ENCODE assay signal across 10 cellular contexts in the genomic region with DNA sequence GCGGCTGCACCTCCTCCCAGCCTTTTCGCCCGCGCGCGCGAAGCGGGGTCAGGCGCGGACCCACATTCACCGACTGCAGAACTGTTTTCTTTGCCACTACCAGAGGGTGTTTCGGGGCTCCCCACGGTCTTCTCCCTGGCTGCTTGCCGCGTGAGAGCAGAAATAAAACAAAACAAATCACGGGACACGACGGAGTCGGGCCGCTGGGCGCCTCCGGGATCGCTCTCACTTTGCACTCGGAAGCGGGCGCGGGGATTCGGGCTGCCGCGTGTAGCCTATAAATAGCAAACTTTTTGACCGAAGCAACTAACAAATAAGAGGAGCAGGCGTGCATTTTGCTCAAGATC.
DNase-seq lines count a peak whose midpoint lies in the region; ATAC-seq and TF ChIP-seq lines count a peak whose summit lies in the region.
"Had no signal": no experiment of that assay in that cellular context is flagged by ENCODE, and none has a peak within 500 bp of the region (broad histone marks: within the 10 kb centered on the region; RNA-seq: fewer than 3 reads in every experiment).

No MANE protein-coding gene starts in this region.

- H3K4me3 ChIP-seq in breast epithelium (peak overlapping the region; percentile 28 to 65 (median 57)), liver (ENCODE audit: low read depth in 1 of 3, low read length in 3 of 3) (peak overlapping the region in 2 of 3 donors; percentile 54 to 57), vagina (peak overlapping the region; percentile 16 to 49)

- peak overlapping the region; percentile 47 to 67 for H3K4me3 Mint-ChIP-seq in activated T-cell treated with anti-CD3 and anti-CD28 coated beads, Interleukin-2, amount 50 U/mL, for 72 hours

- H3K9me3 Mint-ChIP-seq in activated T-cell treated with anti-CD3 and anti-CD28 coated beads, Interleukin-2, amount 50 U/mL, for 72 hours: no peaks in the 10 kb centered on the region

- H3K36me3 ChIP-seq in breast epithelium (no peaks in the 10 kb centered on the region), liver (ENCODE audit: control insufficient read depth in 4 of 4, insufficient read depth in 3 of 4, low read depth in 1 of 4, low read length in 3 of 4) (peaks cover 0 to 1% (median 0%) of the 10 kb centered on the region in 4 donors), vagina (no peaks in the 10 kb centered on the region)

- H3K4me1 ChIP-seq in breast epithelium: no peaks in the 10 kb centered on the region
- H3K4me1 ChIP-seq in liver (ENCODE audit: control insufficient read depth in 4 of 4, insufficient read depth in 4 of 4, low read length in 3 of 4): peaks cover 0 to 29% (median 25%) of the 10 kb centered on the region in 4 donors
- no peaks in the 10 kb centered on the region for H3K4me1 ChIP-seq in vagina

- peaks cover 4 to 6% of the 10 kb centered on the region in 2 donors for H3K36me3 Mint-ChIP-seq in activated T-cell treated with anti-CD3 and anti-CD28 coated beads, Interleukin-2, amount 50 U/mL, for 72 hours (ENCODE audit: insufficient read depth in 2 of 2)

- no peak overlapping the region for H3K27ac ChIP-seq in breast epithelium
- H3K27ac ChIP-seq in liver (ENCODE audit: low read depth in 1 of 2, low read length in 2 of 2): no peak overlapping the region
- no peak overlapping the region for H3K27ac ChIP-seq in vagina
- H3K27ac ChIP-seq: HL-60 had no signal

- H3K27me3 ChIP-seq in breast epithelium (peaks cover 0 to 36% of the 10 kb centered on the region in 2 donors), liver (ENCODE audit: control insufficient read depth in 4 of 4, insufficient read depth in 4 of 4, low read length in 3 of 4) (peaks cover 8 to 25% (median 16%) of the 10 kb centered on the region in 4 donors), vagina (no peaks in the 10 kb centered on the region)

- TF ChIP-seq CTCF in breast epithelium (IDR thresholded peaks at IDR 0.05): no peak
- no peak for TF ChIP-seq CTCF in liver (IDR thresholded peaks at IDR 0.05; ENCODE audit: low read depth, low read length, missing input control)
- TF ChIP-seq CTCF in vagina (IDR thresholded peaks at IDR 0.05): no peak

- peaks cover 75% of the 10 kb centered on the region for H3K27me3 Mint-ChIP-seq in activated T-cell treated with anti-CD3 and anti-CD28 coated beads, Interleukin-2, amount 50 U/mL, for 72 hours (ENCODE audit: low read depth)

- no peak for ATAC-seq in activated T-cell treated with anti-CD3 and anti-CD28 coated beads, Interleukin-2, amount 50 U/mL, for 72 hours (replicated peaks in 1 of 2)
- no peak for ATAC-seq in left lobe of liver
- no peak for ATAC-seq in GM21717 (IDR thresholded peaks at IDR 0.05; ENCODE audit: unreplicated experiment)
- ATAC-seq in GM18909 (IDR thresholded peaks at IDR 0.05; ENCODE audit: poor library complexity, unreplicated experiment): no peak

- no peak overlapping the region for H3K27ac Mint-ChIP-seq in activated T-cell treated with anti-CD3 and anti-CD28 coated beads, Interleukin-2, amount 50 U/mL, for 72 hours

- DNase-seq in activated T-cell treated with anti-CD3 and anti-CD28 coated beads, Interleukin-2, amount 50 U/mL, for 72 hours: no peak
- DNase-seq in activated T-cell treated with anti-CD3 and anti-CD28 coated beads, Interleukin-2, amount 50 U/mL, for 1 hour: no peak
- DNase-seq in breast epithelium (ENCODE audit: low spot score in 2 of 2) (no peak), vagina (ENCODE audit: extremely low spot score in 2 of 2) (no peak), left lobe of liver (ENCODE audit: low spot score) (no peak)
- DNase-seq: GDM1 had no signal

- intact Hi-C loops in breast epithelium (cut with DNase I; ENCODE audit: low total_unique reads) (no loop called here), vagina (cut with DNase I) (no loop called here)

- WGBS in liver: 2% methylated on average over 32 of the region's 32 CpGs

- H3K4me1 Mint-ChIP-seq in activated T-cell treated with anti-CD3 and anti-CD28 coated beads, Interleukin-2, amount 50 U/mL, for 72 hours (ENCODE audit: low read depth): peaks cover 13% of the 10 kb centered on the region

- TF ChIP-seq POLR2A in breast epithelium (IDR thresholded peaks at IDR 0.05) (no peak), vagina (IDR thresholded peaks at IDR 0.05) (no peak)

- H3K9me3 ChIP-seq in breast epithelium: no peaks in the 10 kb centered on the region
- H3K9me3 ChIP-seq in liver (ENCODE audit: control insufficient read depth in 4 of 4, low read length in 3 of 4): no peaks in the 10 kb centered on the region
- no peaks in the 10 kb centered on the region for H3K9me3 ChIP-seq in vagina

- TF ChIP-seq RAD21 in liver (IDR thresholded peaks at IDR 0.05): no peak

- no peak overlapping the region for H3K9ac ChIP-seq in liver (ENCODE audit: low read depth in 1 of 2, low read length in 2 of 2)

TF ChIP-seq in liver, 16 proteins besides CTCF, POLR2A, EP300 and RAD21:
- TF ChIP-seq, protein P1, sequence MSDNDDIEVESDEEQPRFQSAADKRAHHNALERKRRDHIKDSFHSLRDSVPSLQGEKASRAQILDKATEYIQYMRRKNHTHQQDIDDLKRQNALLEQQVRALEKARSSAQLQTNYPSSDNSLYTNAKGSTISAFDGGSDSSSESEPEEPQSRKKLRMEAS (IDR thresholded peaks at IDR 0.05): no peak
- TF ChIP-seq RXRA (IDR thresholded peaks at IDR 0.05) (no peak), EGR1 (IDR thresholded peaks at IDR 0.05; ENCODE audit: low read depth in 2 of 2) (no peak), FOXA1 (IDR thresholded peaks at IDR 0.05) (no peak), HNF4G (IDR thresholded peaks at IDR 0.05) (no peak)
- TF ChIP-seq, protein P2, sequence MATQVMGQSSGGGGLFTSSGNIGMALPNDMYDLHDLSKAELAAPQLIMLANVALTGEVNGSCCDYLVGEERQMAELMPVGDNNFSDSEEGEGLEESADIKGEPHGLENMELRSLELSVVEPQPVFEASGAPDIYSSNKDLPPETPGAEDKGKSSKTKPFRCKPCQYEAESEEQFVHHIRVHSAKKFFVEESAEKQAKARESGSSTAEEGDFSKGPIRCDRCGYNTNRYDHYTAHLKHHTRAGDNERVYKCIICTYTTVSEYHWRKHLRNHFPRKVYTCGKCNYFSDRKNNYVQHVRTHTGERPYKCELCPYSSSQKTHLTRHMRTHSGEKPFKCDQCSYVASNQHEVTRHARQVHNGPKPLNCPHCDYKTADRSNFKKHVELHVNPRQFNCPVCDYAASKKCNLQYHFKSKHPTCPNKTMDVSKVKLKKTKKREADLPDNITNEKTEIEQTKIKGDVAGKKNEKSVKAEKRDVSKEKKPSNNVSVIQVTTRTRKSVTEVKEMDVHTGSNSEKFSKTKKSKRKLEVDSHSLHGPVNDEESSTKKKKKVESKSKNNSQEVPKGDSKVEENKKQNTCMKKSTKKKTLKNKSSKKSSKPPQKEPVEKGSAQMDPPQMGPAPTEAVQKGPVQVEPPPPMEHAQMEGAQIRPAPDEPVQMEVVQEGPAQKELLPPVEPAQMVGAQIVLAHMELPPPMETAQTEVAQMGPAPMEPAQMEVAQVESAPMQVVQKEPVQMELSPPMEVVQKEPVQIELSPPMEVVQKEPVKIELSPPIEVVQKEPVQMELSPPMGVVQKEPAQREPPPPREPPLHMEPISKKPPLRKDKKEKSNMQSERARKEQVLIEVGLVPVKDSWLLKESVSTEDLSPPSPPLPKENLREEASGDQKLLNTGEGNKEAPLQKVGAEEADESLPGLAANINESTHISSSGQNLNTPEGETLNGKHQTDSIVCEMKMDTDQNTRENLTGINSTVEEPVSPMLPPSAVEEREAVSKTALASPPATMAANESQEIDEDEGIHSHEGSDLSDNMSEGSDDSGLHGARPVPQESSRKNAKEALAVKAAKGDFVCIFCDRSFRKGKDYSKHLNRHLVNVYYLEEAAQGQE (IDR thresholded peaks at IDR 0.05): no peak
- TF ChIP-seq, protein P3, sequence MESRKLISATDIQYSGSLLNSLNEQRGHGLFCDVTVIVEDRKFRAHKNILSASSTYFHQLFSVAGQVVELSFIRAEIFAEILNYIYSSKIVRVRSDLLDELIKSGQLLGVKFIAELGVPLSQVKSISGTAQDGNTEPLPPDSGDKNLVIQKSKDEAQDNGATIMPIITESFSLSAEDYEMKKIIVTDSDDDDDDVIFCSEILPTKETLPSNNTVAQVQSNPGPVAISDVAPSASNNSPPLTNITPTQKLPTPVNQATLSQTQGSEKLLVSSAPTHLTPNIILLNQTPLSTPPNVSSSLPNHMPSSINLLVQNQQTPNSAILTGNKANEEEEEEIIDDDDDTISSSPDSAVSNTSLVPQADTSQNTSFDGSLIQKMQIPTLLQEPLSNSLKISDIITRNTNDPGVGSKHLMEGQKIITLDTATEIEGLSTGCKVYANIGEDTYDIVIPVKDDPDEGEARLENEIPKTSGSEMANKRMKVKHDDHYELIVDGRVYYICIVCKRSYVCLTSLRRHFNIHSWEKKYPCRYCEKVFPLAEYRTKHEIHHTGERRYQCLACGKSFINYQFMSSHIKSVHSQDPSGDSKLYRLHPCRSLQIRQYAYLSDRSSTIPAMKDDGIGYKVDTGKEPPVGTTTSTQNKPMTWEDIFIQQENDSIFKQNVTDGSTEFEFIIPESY (IDR thresholded peaks at IDR 0.05): no peak
- TF ChIP-seq, protein P4, sequence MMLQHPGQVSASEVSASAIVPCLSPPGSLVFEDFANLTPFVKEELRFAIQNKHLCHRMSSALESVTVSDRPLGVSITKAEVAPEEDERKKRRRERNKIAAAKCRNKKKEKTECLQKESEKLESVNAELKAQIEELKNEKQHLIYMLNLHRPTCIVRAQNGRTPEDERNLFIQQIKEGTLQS (IDR thresholded peaks at IDR 0.05): no peak
